Comparison of ENCODE assay signal across 27 cellular contexts in the genomic region with DNA sequence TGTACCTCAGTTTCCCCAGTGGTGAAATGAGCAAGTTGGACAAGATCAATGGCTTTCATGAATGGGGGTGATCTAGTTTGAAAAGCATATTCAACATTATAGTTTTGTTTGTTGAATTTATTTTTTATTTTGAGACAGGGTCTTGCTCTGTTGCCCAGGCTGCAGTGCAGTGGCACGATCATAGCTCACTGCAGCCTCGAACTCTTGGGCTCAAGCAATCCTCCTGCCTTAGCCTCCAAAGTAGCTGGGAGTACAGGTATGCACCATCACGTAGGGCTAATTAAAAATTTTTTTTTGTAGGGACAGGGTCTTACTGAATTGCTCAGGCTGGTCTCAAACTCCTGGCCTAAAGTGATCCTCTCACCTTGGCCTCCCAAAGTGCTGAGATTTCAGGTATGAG.
"Had no signal": no experiment of that assay in that cellular context is flagged by ENCODE, and none has a peak within 500 bp of the region (broad histone marks: within the 10 kb centered on the region; RNA-seq: fewer than 3 reads in every experiment).

No MANE protein-coding gene starts in this region.

- H3K9me3 ChIP-seq: stomach, suprapubic skin, testis, thoracic aorta, thyroid gland, tibial artery, tibial nerve, transverse colon, upper lobe of left lung, upper lobe of right lung, uterus, vagina had no signal

- ATAC-seq: stimulated activated effector memory CD8-positive, alpha-beta T cell treated with anti-CD3 and anti-CD28 coated beads, Interleukin-12 subunit alpha, Interleukin-12 subunit beta, amount 100 ng/mL, for 72 hours; stimulated activated memory B cell treated with anti-CD40 and anti-IgM and Interleukin-4, amounts not matched to agents 10 μg/mL and 1 μg/mL and 100 μg/mL, for 72 hours; stimulated activated naive B cell treated with anti-CD40 and anti-IgM and Interleukin-4, amounts not matched to agents 10 μg/mL and 1 μg/mL and 100 μg/mL, for 72 hours; stimulated activated naive CD8-positive, alpha-beta T cell treated with anti-CD3 and anti-CD28 coated beads, Interleukin-15, amount 100 ng/mL, for 72 hours; stimulated activated naive CD8-positive, alpha-beta T cell treated with anti-CD3 and anti-CD28 coated beads, Interleukin-15, Interleukin-2, amounts not matched to agents 100 U/mL and 50 U/mL, for 24 hours; upper lobe of right lung had no signal

- H3K4me3 ChIP-seq: stomach, suprapubic skin, testis, thoracic aorta, thyroid gland, tibial artery, tibial nerve, transverse colon, upper lobe of left lung, upper lobe of right lung, uterus, vagina had no signal

- H3K4me1 ChIP-seq: suprapubic skin, thyroid gland, tibial artery, tibial nerve, transverse colon, uterus, vagina had no signal

- H3K27me3 ChIP-seq: stomach, suprapubic skin, testis, thyroid gland, tibial artery, tibial nerve, transverse colon, upper lobe of left lung, upper lobe of right lung, uterus, vagina had no signal

- FAIRE-seq: urothelium cell line had no signal

- DNase-seq: stimulated activated CD4-positive, alpha-beta T cell treated with anti-CD3 and anti-CD28 coated beads, Interleukin-2, amount 100 ng/mL, for 48 hours; stimulated activated CD4-positive, alpha-beta T cell treated with anti-CD3 and anti-CD28 coated beads, Interleukin-4, amount 100 ng/mL, for 1 hour; stimulated activated CD4-positive, alpha-beta T cell treated with anti-CD3 and anti-CD28 coated beads, Interleukin-4, amount 100 ng/mL, for 24 hours; stimulated activated CD4-positive, alpha-beta T cell treated with anti-CD3 and anti-CD28 coated beads, Interleukin-4, amount 100 ng/mL, for 4 hours; stimulated activated CD8-positive, alpha-beta memory T cell treated with anti-CD3 and anti-CD28 coated beads, Interleukin-4, amount 100 ng/mL, for 48 hours; stimulated activated naive B cell treated with anti-CD40 and anti-IgM and Interleukin-4, amounts not matched to agents 10 μg/mL and 1 μg/mL and 100 μg/mL, for 72 hours; stimulated activated naive CD4-positive, alpha-beta T cell; stimulated activated naive CD4-positive, alpha-beta T cell treated with Interleukin-2 at 50 U/mL for 16 hours; stimulated activated naive CD8-positive, alpha-beta T cell treated with anti-CD3 and anti-CD28 coated beads, Interleukin-15, amount 100 ng/mL, for 72 hours; stimulated activated naive CD8-positive, alpha-beta T cell treated with anti-CD3 and anti-CD28 coated beads, Interleukin-15, Interleukin-2, amounts not matched to agents 100 U/mL and 50 U/mL, for 24 hours; stomach; substantia nigra; testis; thyroid gland; tibial artery; transverse colon; trophoblast cell; upper lobe of left lung; upper lobe of right lung; uterus had no signal

- H3K36me3 ChIP-seq: stomach, suprapubic skin, thoracic aorta, thyroid gland, tibial artery, tibial nerve, transverse colon, upper lobe of left lung, upper lobe of right lung, uterus, vagina had no signal

- H3K27ac ChIP-seq: stomach, suprapubic skin, testis, thoracic aorta, thyroid gland, tibial artery, tibial nerve, transverse colon, upper lobe of left lung, upper lobe of right lung, uterus, vagina had no signal
